ENCODE assay signal across 12 cellular contexts in the genomic region with DNA sequence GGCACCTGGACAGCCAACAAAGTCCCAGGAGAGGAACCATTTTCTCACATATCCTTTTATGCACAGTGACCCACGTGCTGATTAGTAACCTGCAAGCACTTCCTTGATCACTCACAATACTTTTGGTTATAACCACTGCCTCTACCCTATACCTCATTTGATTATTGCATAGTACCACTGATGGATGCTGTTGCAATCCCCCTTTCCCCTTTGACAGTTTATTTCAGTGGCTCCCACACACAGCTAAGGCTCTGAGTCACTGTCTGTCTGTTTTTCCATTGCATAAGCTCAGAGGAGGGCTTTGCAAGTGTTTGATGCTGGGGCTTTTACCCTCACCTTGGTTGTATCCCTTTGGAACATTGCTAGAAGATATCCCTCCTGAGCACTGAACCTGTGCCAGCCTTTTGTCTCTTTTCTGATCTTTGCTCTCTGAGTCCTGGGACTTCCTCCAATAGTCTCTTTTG.
DNase-seq lines count a peak whose midpoint lies in the region; ATAC-seq and TF ChIP-seq lines count a peak whose summit lies in the region.
"Had no signal": no experiment of that assay in that cellular context is flagged by ENCODE, and none has a peak within 500 bp of the region (broad histone marks: within the 10 kb centered on the region; RNA-seq: fewer than 3 reads in every experiment).

No MANE protein-coding gene starts in this region.

- no peaks in the 10 kb centered on the region for H3K79me2 ChIP-seq in PC-9 (ENCODE audit: low read depth)
- H3K79me2 ChIP-seq in hepatocyte = no peaks in the 10 kb centered on the region

- POLR2A ChIA-PET in PC-9 (lab: Charles Lee; ENCODE audit: unreplicated experiment) = no interaction called here

- DNase-seq in AG10803 (ENCODE audit: low read depth) (peak; percentile 74), PC-9 (peak in 1 of 2 experiments; percentile 59), hepatocyte (ENCODE audit: low spot score) (peak; percentile 26), NCI-H524 treated with DMSO at 0.1 percent for 48 hours (lab: John Stamatoyannopoulos, UW) (no peak), H7 (no peak)
- DNase-seq: activated CD4-positive, alpha-beta T cell treated with anti-CD3 and anti-CD28 coated beads, Interleukin-2, amount 50 U/mL, for 4 hours; dermis blood vessel endothelial cell; DMS79 treated with DMSO at 0.1 percent for 48 hours; immature natural killer cell had no signal

- peaks cover 5% of the 10 kb centered on the region; the same call in 1 of the 2 replicates for H3F3A ChIP-seq in PC-9 (ENCODE audit: insufficient read depth, low read depth)

- no peaks in the 10 kb centered on the region for H4K20me1 ChIP-seq in PC-9 (ENCODE audit: insufficient read depth)
- H4K20me1 ChIP-seq in hepatocyte (ENCODE audit: insufficient read depth, poor library complexity, severe bottlenecking) = no peaks in the 10 kb centered on the region

- H3K4me2 ChIP-seq in PC-9 (0 out of 2 replicates have a peak overlapping the region, but pooled peaks have one; percentile 10), hepatocyte (no peak overlapping the region)

- TF ChIP-seq CTCF in AG10803 (conservative IDR thresholded peaks at IDR 0.05; ENCODE audit: low read length) (no peak), PC-9 (conservative IDR thresholded peaks at IDR 0.05) (no peak), hepatocyte (IDR thresholded peaks at IDR 0.05; ENCODE audit: poor library complexity) (no peak)

- peak overlapping the region; percentile 45; the same call in 1 of the 2 replicates for H3K27ac ChIP-seq in PC-9
- H3K27ac ChIP-seq in hepatocyte = no peak overlapping the region

- H3K9me3 ChIP-seq in PC-9 (ENCODE audit: insufficient read depth, low read depth) = no peaks in the 10 kb centered on the region; the same call in 1 of the 2 replicates
- H3K9me3 ChIP-seq in hepatocyte (ENCODE audit: low read depth) = no peaks in the 10 kb centered on the region

- BruUV-seq in PC-9 (replicated peaks; lab: Mats Ljungman, UMichigan) = no TSS peak

- WGBS in hepatocyte (ENCODE audit: low lambda C conversion rate, missing lambda C conversion rate) = 60% methylated on average over 1 of the region's 1 CpG

- no peak overlapping the region for H3K4me3 ChIP-seq in AG10803 (ENCODE audit: low read length)
- H3K4me3 ChIP-seq in PC-9 = no peak overlapping the region
- no peak overlapping the region for H3K4me3 ChIP-seq in hepatocyte
- no peak overlapping the region for H3K4me3 ChIP-seq in H7 (ENCODE audit: insufficient read depth, low read depth, low read length)

- H3K27me3 ChIP-seq in PC-9 (ENCODE audit: insufficient read depth, low read depth) (no peaks in the 10 kb centered on the region), hepatocyte (no peaks in the 10 kb centered on the region), H7 (ENCODE audit: control insufficient read depth, insufficient read depth, low read length) (no peaks in the 10 kb centered on the region)

- H3K4me1 ChIP-seq in PC-9 (replicated peaks; ENCODE audit: insufficient read depth) (peaks cover 16% of the 10 kb centered on the region), hepatocyte (ENCODE audit: insufficient read depth) (peaks cover 4% of the 10 kb centered on the region)

- intact Hi-C loops in PC-9 (cut with micrococcal nuclease; ENCODE audit: unreplicated experiment) = no loop called here

- H2AFZ ChIP-seq in PC-9 = no peak overlapping the region
- no peak overlapping the region for H2AFZ ChIP-seq in hepatocyte

- no peaks in the 10 kb centered on the region for H3K9me2 ChIP-seq in PC-9 (ENCODE audit: insufficient read depth)
- no peaks in the 10 kb centered on the region for H3K9me2 ChIP-seq in hepatocyte (replicated peaks; ENCODE audit: insufficient read depth)

- CTCF ChIA-PET in PC-9 (lab: Charles Lee) = no interaction called here

- H3K36me3 ChIP-seq in PC-9 (ENCODE audit: low read depth) = no peaks in the 10 kb centered on the region
- no peaks in the 10 kb centered on the region for H3K36me3 ChIP-seq in hepatocyte (replicated peaks; ENCODE audit: insufficient read depth, low read depth)
- no peaks in the 10 kb centered on the region for H3K36me3 ChIP-seq in H7 (replicated peaks; ENCODE audit: control insufficient read depth, insufficient read depth, low read length)

- ATAC-seq in GM21723 (IDR thresholded peaks at IDR 0.05; ENCODE audit: unreplicated experiment) (peak; percentile 46), GM18502 (IDR thresholded peaks at IDR 0.05; ENCODE audit: poor library complexity, unreplicated experiment) (no peak), GM19455 (IDR thresholded peaks at IDR 0.05; ENCODE audit: unreplicated experiment) (no peak)

Comparison
In these comparisons a context has a peak if more than half of its experiments do, and no peak if none do; other contexts are left out.
1. DNase-seq: peak in AG10803 (single experiment) and hepatocyte (single experiment); none in NCI-H524 treated with DMSO at 0.1 percent for 48 hours (single experiment) and H7 (single experiment).